15 cellular contexts compared by ENCODE assay signal in genomic region chr7:106609416-106609815, GRCh38. TPM values are rescaled to one million over a fixed set of nuclear protein-coding genes. Genes with fewer than 3 reads are reported as not detected.
DNase-seq lines count a peak whose midpoint lies in the region; ATAC-seq, FAIRE-seq and TF ChIP-seq lines count a peak whose summit lies in the region.
"Had no signal": no experiment of that assay in that cellular context is flagged by ENCODE, and none has a peak within 500 bp of the region (broad histone marks: within the 10 kb centered on the region; RNA-seq: fewer than 3 reads in every experiment).

No MANE protein-coding gene starts in this region.

- no TSS peak for BruUV-seq in MCF 10A (replicated peaks; lab: Mats Ljungman, UMichigan)

- no peak overlapping the region for H3K27ac ChIP-seq in breast epithelium
- no peak overlapping the region for H3K27ac ChIP-seq in dorsolateral prefrontal cortex
- H3K27ac ChIP-seq: skin epidermis had no signal

- no peaks in the 10 kb centered on the region for H3K27me3 Mint-ChIP-seq in MCF 10A (ENCODE audit: insufficient read depth, unreplicated experiment)
- H3K27me3 Mint-ChIP-seq: activated naive CD8-positive, alpha-beta T cell had no signal

- H3K9me3 ChIP-seq in breast epithelium, result no peaks in the 10 kb centered on the region

- no peak for FAIRE-seq in urothelium cell line (lab: Jason Lieb, UNC)

- H3K36me3 ChIP-seq in breast epithelium, result no peaks in the 10 kb centered on the region

- TF ChIP-seq POLR2A in breast epithelium (IDR thresholded peaks at IDR 0.05), result no peak

- H3K4me1 ChIP-seq in breast epithelium, result no peaks in the 10 kb centered on the region

- in situ Hi-C loops in astrocyte of the spinal cord (cut with HindIII; ENCODE audit: low sequenced_read_pairs), result no loop called here

- peak; percentile 19 for DNase-seq in MCF 10A (ENCODE audit: unreplicated experiment)
- no peak for DNase-seq in breast epithelium (ENCODE audit: low spot score in 2 of 2)
- peak; percentile 87 for DNase-seq in astrocyte of the spinal cord (ENCODE audit: low read depth, low spot score)
- DNase-seq in hepatic stellate cell (ENCODE audit: low spot score), result peak; percentile 37
- DNase-seq in urothelium cell line (ENCODE audit: low spot score), result peak; percentile 42
- no peak for DNase-seq in NCI-H345 treated with DMSO at 0.1 percent for 48 hours (lab: John Stamatoyannopoulos, UW; ENCODE audit: unreplicated experiment)
- no peak for DNase-seq in dorsolateral prefrontal cortex
- DNase-seq: 8988T; DND-41; effector CD8-positive, alpha-beta T cell; NCI-H2171 treated with DMSO at 0.1 percent for 48 hours; T-helper 2 cell had no signal

- H3K27ac Mint-ChIP-seq in MCF 10A (ENCODE audit: low read depth, unreplicated experiment), result no peak overlapping the region
- H3K27ac Mint-ChIP-seq: activated naive CD8-positive, alpha-beta T cell had no signal

- no peaks in the 10 kb centered on the region for H3K27me3 ChIP-seq in breast epithelium
- no peaks in the 10 kb centered on the region for H3K27me3 ChIP-seq in dorsolateral prefrontal cortex

- H3K4me1 Mint-ChIP-seq in MCF 10A (ENCODE audit: insufficient read depth, unreplicated experiment), result peaks cover 6% of the 10 kb centered on the region

- no peaks in the 10 kb centered on the region for H3K36me3 Mint-ChIP-seq in MCF 10A (ENCODE audit: insufficient read depth, unreplicated experiment)

- H3K4me3 Mint-ChIP-seq in MCF 10A (ENCODE audit: unreplicated experiment), result no peak overlapping the region
- H3K4me3 Mint-ChIP-seq: activated naive CD8-positive, alpha-beta T cell had no signal

- CTCF ChIA-PET in MCF 10A (lab: Yijun Ruan, JAX), result interaction anchor here (0.6 kb wide), 1 partner anchor 66 kb away, joined by 4 read pairs; no protein-coding TSS in a partner anchor

- TF ChIP-seq CTCF in MCF 10A (IDR thresholded peaks at IDR 0.05; ENCODE audit: unreplicated experiment) (no peak), breast epithelium (IDR thresholded peaks at IDR 0.05) (no peak), astrocyte of the spinal cord (IDR thresholded peaks at IDR 0.05; ENCODE audit: low read depth, low read length) (no peak), dorsolateral prefrontal cortex (IDR thresholded peaks at IDR 0.05 in 54 of 56, conservative IDR thresholded peaks at IDR 0.05 in 2 of 56; ENCODE audit: low read depth in 1 of 56, partially characterized antibody in 56 of 56) (no peak)

- intact Hi-C loops in MCF 10A (cut with micrococcal nuclease) (no loop called here), breast epithelium (cut with DNase I; ENCODE audit: low total_unique reads) (no loop called here), dorsolateral prefrontal cortex (cut with DNase I) (no loop called here)

- no peak for ATAC-seq in HG02970 (IDR thresholded peaks at IDR 0.05; ENCODE audit: low FRiP score, unreplicated experiment)

- H3K4me3 ChIP-seq in breast epithelium (no peak overlapping the region), astrocyte of the spinal cord (ENCODE audit: low read depth, low read length) (no peak overlapping the region), dorsolateral prefrontal cortex (no peak overlapping the region)
- H3K4me3 ChIP-seq: skin epidermis had no signal

- no peaks in the 10 kb centered on the region for H3K9me3 Mint-ChIP-seq in MCF 10A (ENCODE audit: unreplicated experiment)

- POLR2A ChIA-PET in MCF 10A (lab: Yijun Ruan, JAX), result interaction anchor here (1.1 kb wide), 1 partner anchor 21 kb away, joined by 3 read pairs; no protein-coding TSS in a partner anchor

RNA-seq across cellular contexts. Expression of gene CCDC71L, which starts 51.5 kb away (rescaled TPM):
- total RNA-seq in MCF 10A (2022) (11.4 and 13.0 TPM in 2 replicates), breast epithelium (10 to 100 TPM; 29.9 to 69.4 (median 59.0) TPM), dorsolateral prefrontal cortex (1 to 10 TPM; 2.7 to 9.8 (median 6.1) TPM)

Comparison
In these comparisons a context has a peak if more than half of its experiments do, and no peak if none do; other contexts are left out.
1. DNase-seq: peak in MCF 10A (single experiment), astrocyte of the spinal cord (single experiment), hepatic stellate cell (single experiment) and urothelium cell line (single experiment); none in breast epithelium (0 of 2), NCI-H345 treated with DMSO at 0.1 percent for 48 hours (single experiment) and dorsolateral prefrontal cortex (0 of 10).